ENCODE assay signal across 18 cellular contexts in genomic region chr12:40820794-40821484, GRCh38.
"Had no signal": no experiment of that assay in that cellular context is flagged by ENCODE, and none has a peak within 500 bp of the region (broad histone marks: within the 10 kb centered on the region; RNA-seq: fewer than 3 reads in every experiment).

No MANE protein-coding gene starts in this region.

- H3K27me3 ChIP-seq: dorsolateral prefrontal cortex, pancreas, upper lobe of right lung had no signal

- ATAC-seq: activated CD4-positive, alpha-beta T cell treated with anti-CD3 and anti-CD28 coated beads for 36 hours; activated CD8-positive, alpha-beta memory T cell treated with anti-CD3 and anti-CD28 coated beads, Interleukin-2, amount 10 ng/mL, durations not matched to agents 7 days and 5 days; activated naive CD8-positive, alpha-beta T cell treated with anti-CD3 and anti-CD28 coated beads, Interleukin-2, amount 50 U/mL, for 24 hours; left ventricle myocardium superior; naive thymus-derived CD8-positive, alpha-beta T cell; pancreas; stimulated activated effector memory CD8-positive, alpha-beta T cell treated with anti-CD3 and anti-CD28 coated beads, Interleukin-12 subunit alpha, Interleukin-12 subunit beta, amount 100 ng/mL, for 72 hours; upper lobe of right lung had no signal

- H3K4me1 ChIP-seq: pancreas, upper lobe of right lung had no signal

- H3K27ac ChIP-seq: dorsolateral prefrontal cortex, pancreas, thoracic aorta, upper lobe of right lung had no signal

- H3K36me3 ChIP-seq: pancreas, thoracic aorta, upper lobe of right lung, WERI-Rb-1 had no signal

- H3K4me3 ChIP-seq: dorsolateral prefrontal cortex, pancreas, thoracic aorta, upper lobe of right lung had no signal

- DNase-seq: activated CD4-positive, alpha-beta memory T cell treated with anti-CD3 and anti-CD28 coated beads for 36 hours; activated CD4-positive, alpha-beta T cell treated with anti-CD3 and anti-CD28 coated beads for 36 hours; activated CD8-positive, alpha-beta memory T cell treated with anti-CD3 and anti-CD28 coated beads, Interleukin-2, amount 10 ng/mL, durations not matched to agents 7 days and 5 days; activated naive CD4-positive, alpha-beta T cell treated with anti-CD3 and anti-CD28 coated beads for 36 hours; activated naive CD8-positive, alpha-beta T cell treated with anti-CD3 and anti-CD28 coated beads, Interleukin-2, amount 50 U/mL, for 24 hours; activated T-cell treated with anti-CD3 and anti-CD28 coated beads, Interleukin-2, amount 50 U/mL, for 1 hour; aorta; dorsolateral prefrontal cortex; hypothalamus; kidney glomerular epithelial cell; left ventricle myocardium superior; naive thymus-derived CD8-positive, alpha-beta T cell; pancreas; stimulated activated CD4-positive, alpha-beta T cell treated with anti-CD3 and anti-CD28 coated beads, Interleukin-12 subunit alpha, Interleukin-12 subunit beta, amount 100 ng/mL, for 4 hours; upper lobe of right lung; WERI-Rb-1 had no signal

- H3K9me3 ChIP-seq: pancreas, thoracic aorta, upper lobe of right lung had no signal

- FAIRE-seq: pancreas had no signal
